1 cellular context compared by ENCODE assay signal in the genomic region with DNA sequence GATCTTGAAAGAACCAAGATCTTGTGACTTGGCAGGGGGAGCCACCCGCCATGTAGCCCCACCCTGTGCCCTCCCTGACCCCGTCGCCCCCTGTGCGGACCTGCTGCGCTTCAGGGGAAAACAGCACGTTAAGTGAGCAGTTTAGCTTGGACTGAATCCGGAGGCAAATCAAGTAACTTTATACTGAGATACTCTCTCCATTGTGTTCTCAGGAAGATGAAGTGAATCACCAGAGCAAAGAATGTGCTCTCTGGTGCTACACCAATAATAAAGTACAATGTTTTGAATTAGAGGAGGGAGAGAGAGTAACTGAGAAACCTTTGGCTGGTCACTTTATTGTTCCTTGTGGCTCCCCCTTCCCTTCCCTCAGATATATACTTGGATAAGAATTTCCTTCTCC.
TF ChIP-seq lines count a peak whose summit lies in the region.

No MANE protein-coding gene starts in this region.

TF ChIP-seq in IMR-90, 13 proteins besides CTCF, POLR2A, EP300 and RAD21 (continued from another document):
- TF ChIP-seq RCOR1 (IDR thresholded peaks at IDR 0.05; ENCODE audit: insufficient replicate concordance, low read length) (no peak), MAFK (IDR thresholded peaks at IDR 0.05; ENCODE audit: low read depth, low read length) (no peak), BHLHE40 (IDR thresholded peaks at IDR 0.05; ENCODE audit: low read depth, low read length) (no peak), MAZ (IDR thresholded peaks at IDR 0.05; ENCODE audit: borderline replicate concordance, low read depth, low read length) (no peak), SMC3 (IDR thresholded peaks at IDR 0.05; ENCODE audit: low read depth, low read length) (no peak), CHD1 (IDR thresholded peaks at IDR 0.05; ENCODE audit: low read depth, low read length) (no peak), ELK1 (IDR thresholded peaks at IDR 0.05; ENCODE audit: borderline replicate concordance, low read depth, low read length) (no peak), NFE2L2 (IDR thresholded peaks at IDR 0.05; ENCODE audit: low read depth, low read length) (no peak), RFX5 (IDR thresholded peaks at IDR 0.05; ENCODE audit: low read depth, low read length) (no peak), FOS (IDR thresholded peaks at IDR 0.05; ENCODE audit: low read depth, low read length) (no peak), CEBPB (IDR thresholded peaks at IDR 0.05; ENCODE audit: low read depth, low read length) (no peak)
- TF ChIP-seq, protein P1, sequence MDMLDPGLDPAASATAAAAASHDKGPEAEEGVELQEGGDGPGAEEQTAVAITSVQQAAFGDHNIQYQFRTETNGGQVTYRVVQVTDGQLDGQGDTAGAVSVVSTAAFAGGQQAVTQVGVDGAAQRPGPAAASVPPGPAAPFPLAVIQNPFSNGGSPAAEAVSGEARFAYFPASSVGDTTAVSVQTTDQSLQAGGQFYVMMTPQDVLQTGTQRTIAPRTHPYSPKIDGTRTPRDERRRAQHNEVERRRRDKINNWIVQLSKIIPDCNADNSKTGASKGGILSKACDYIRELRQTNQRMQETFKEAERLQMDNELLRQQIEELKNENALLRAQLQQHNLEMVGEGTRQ (IDR thresholded peaks at IDR 0.05; ENCODE audit: low read depth, low read length): no peak
